In genomic region chr2:129757915-129758421, GRCh38 we compare ENCODE assay signal across 17 cellular contexts.
DNase-seq lines count a peak whose midpoint lies in the region; ATAC-seq and TF ChIP-seq lines count a peak whose summit lies in the region.
"Had no signal": no experiment of that assay in that cellular context is flagged by ENCODE, and none has a peak within 500 bp of the region (broad histone marks: within the 10 kb centered on the region; RNA-seq: fewer than 3 reads in every experiment).

No MANE protein-coding gene starts in this region.

- peak; percentile 1 for DNase-seq in natural killer cell
- no peak for DNase-seq in natural killer cell treated with Interleukin-12 subunit alpha and Interleukin-12 subunit beta and Interleukin-15 and Interleukin-18, amount 100 ng/mL, for 72 hours (ENCODE audit: low spot score)
- peak; percentile 50 for DNase-seq in left ventricle myocardium inferior
- DNase-seq in neural crest cell (ENCODE audit: low read depth, low spot score) = no peak
- DNase-seq in brain microvascular endothelial cell = no peak
- no peak for DNase-seq in activated CD4-positive, alpha-beta T cell treated with anti-CD3 and anti-CD28 coated beads, Interleukin-2, amount 10 ng/mL, durations not matched to agents 24 days and 14 days
- no peak for DNase-seq in activated CD4-positive, alpha-beta T cell treated with anti-CD3 and anti-CD28 coated beads for 1 hour
- DNase-seq: activated T-cell treated with anti-CD3 and anti-CD28 coated beads, Interleukin-2, amount 50 U/mL, for 1 hour; adrenal gland; DMS 273 treated with DMSO at 0.1 percent for 48 hours; NCI-H146; NCI-H748 treated with DMSO at 0.1 percent for 48 hours had no signal

- H3K27me3 ChIP-seq in left ventricle myocardium inferior (ENCODE audit: low read depth) (peaks cover 45% of the 10 kb centered on the region), brain microvascular endothelial cell (replicated peaks) (no peaks in the 10 kb centered on the region)
- H3K27me3 ChIP-seq: adrenal gland, SJSA1 had no signal

- no peaks in the 10 kb centered on the region for H3K4me1 ChIP-seq in left ventricle myocardium inferior
- H3K4me1 ChIP-seq: adrenal gland, SJSA1 had no signal

- TF ChIP-seq CTCF in natural killer cell (IDR thresholded peaks at IDR 0.05) = no peak
- no peak for TF ChIP-seq CTCF in left ventricle myocardium inferior (IDR thresholded peaks at IDR 0.05; ENCODE audit: borderline replicate concordance)
- TF ChIP-seq CTCF in neural crest cell (conservative IDR thresholded peaks at IDR 0.05) = no peak
- no peak for TF ChIP-seq CTCF in brain microvascular endothelial cell (IDR thresholded peaks at IDR 0.05; ENCODE audit: low read depth, low read length, missing control alignments)

- peak overlapping the region; percentile 54 for H3K4me3 ChIP-seq in left ventricle myocardium inferior
- no peak overlapping the region for H3K4me3 ChIP-seq in brain microvascular endothelial cell (ENCODE audit: low read depth, low read length)

- no peak overlapping the region for H3K4me3 Mint-ChIP-seq in natural killer cell
- no peak overlapping the region for H3K4me3 Mint-ChIP-seq in natural killer cell treated with Interleukin-12 subunit alpha and Interleukin-12 subunit beta and Interleukin-15 and Interleukin-18, amount 100 ng/mL, for 72 hours
- no peak overlapping the region for H3K4me3 Mint-ChIP-seq in neural crest cell
- no peak overlapping the region for H3K4me3 Mint-ChIP-seq in activated CD4-positive, alpha-beta T cell treated with anti-CD3 and anti-CD28 coated beads, Interleukin-2, amount 10 ng/mL, durations not matched to agents 24 days and 14 days
- H3K4me3 Mint-ChIP-seq: type B pancreatic cell had no signal

- H3K4me1 Mint-ChIP-seq in natural killer cell = peaks cover 0 to 4% of the 10 kb centered on the region in 2 donors
- no peaks in the 10 kb centered on the region for H3K4me1 Mint-ChIP-seq in natural killer cell treated with Interleukin-12 subunit alpha and Interleukin-12 subunit beta and Interleukin-15 and Interleukin-18, amount 100 ng/mL, for 72 hours (ENCODE audit: low read depth in 2 of 2)
- peaks cover 13% of the 10 kb centered on the region for H3K4me1 Mint-ChIP-seq in neural crest cell
- H3K4me1 Mint-ChIP-seq in activated CD4-positive, alpha-beta T cell treated with anti-CD3 and anti-CD28 coated beads, Interleukin-2, amount 10 ng/mL, durations not matched to agents 24 days and 14 days = no peaks in the 10 kb centered on the region

- H3K36me3 Mint-ChIP-seq in natural killer cell (no peaks in the 10 kb centered on the region), neural crest cell (ENCODE audit: low read depth) (no peaks in the 10 kb centered on the region)
- H3K36me3 Mint-ChIP-seq in natural killer cell treated with Interleukin-12 subunit alpha and Interleukin-12 subunit beta and Interleukin-15 and Interleukin-18, amount 100 ng/mL, for 72 hours = no peaks in the 10 kb centered on the region
- no peaks in the 10 kb centered on the region for H3K36me3 Mint-ChIP-seq in activated CD4-positive, alpha-beta T cell treated with anti-CD3 and anti-CD28 coated beads, Interleukin-2, amount 10 ng/mL, durations not matched to agents 24 days and 14 days (ENCODE audit: low read depth)
- H3K36me3 Mint-ChIP-seq: type B pancreatic cell had no signal

- in situ Hi-C loops in brain microvascular endothelial cell (cut with HindIII; ENCODE audit: low pct_ligation_motif_present, low sequenced_read_pairs) = no loop called here

- H3K9me3 Mint-ChIP-seq in natural killer cell (no peaks in the 10 kb centered on the region), neural crest cell (no peaks in the 10 kb centered on the region)
- no peaks in the 10 kb centered on the region for H3K9me3 Mint-ChIP-seq in natural killer cell treated with Interleukin-12 subunit alpha and Interleukin-12 subunit beta and Interleukin-15 and Interleukin-18, amount 100 ng/mL, for 72 hours
- H3K9me3 Mint-ChIP-seq in activated CD4-positive, alpha-beta T cell treated with anti-CD3 and anti-CD28 coated beads, Interleukin-2, amount 10 ng/mL, durations not matched to agents 24 days and 14 days = no peaks in the 10 kb centered on the region
- H3K9me3 Mint-ChIP-seq: type B pancreatic cell had no signal

- intact Hi-C loops in natural killer cell (cut with micrococcal nuclease) = no loop called here
- intact Hi-C loops in left ventricle myocardium inferior (cut with micrococcal nuclease) = no loop called here
- intact Hi-C loops in activated CD4-positive, alpha-beta T cell treated with anti-CD3 and anti-CD28 coated beads, Interleukin-2, amount 10 ng/mL, durations not matched to agents 24 days and 14 days (cut with micrococcal nuclease) = no loop called here

- H3K27ac ChIP-seq in left ventricle myocardium inferior (replicated peaks) (peak overlapping the region; percentile 61), brain microvascular endothelial cell (no peak overlapping the region)
- H3K27ac ChIP-seq: adrenal gland, SJSA1, VCaP had no signal

- H3K27ac Mint-ChIP-seq in natural killer cell (no peak overlapping the region), neural crest cell (ENCODE audit: unreplicated experiment) (peak overlapping the region; percentile 70)
- no peak overlapping the region for H3K27ac Mint-ChIP-seq in natural killer cell treated with Interleukin-12 subunit alpha and Interleukin-12 subunit beta and Interleukin-15 and Interleukin-18, amount 100 ng/mL, for 72 hours
- H3K27ac Mint-ChIP-seq in activated CD4-positive, alpha-beta T cell treated with anti-CD3 and anti-CD28 coated beads, Interleukin-2, amount 10 ng/mL, durations not matched to agents 24 days and 14 days = no peak overlapping the region
- H3K27ac Mint-ChIP-seq: type B pancreatic cell had no signal

- ATAC-seq in natural killer cell (no peak), GM21825 (IDR thresholded peaks at IDR 0.05; ENCODE audit: unreplicated experiment) (no peak)
- no peak for ATAC-seq in natural killer cell treated with Interleukin-12 subunit alpha and Interleukin-12 subunit beta and Interleukin-15 and Interleukin-18, amount 100 ng/mL, for 72 hours
- ATAC-seq: HCT116 had no signal

- H3K36me3 ChIP-seq in left ventricle myocardium inferior (no peaks in the 10 kb centered on the region), brain microvascular endothelial cell (replicated peaks) (no peaks in the 10 kb centered on the region)
- H3K36me3 ChIP-seq: adrenal gland, SJSA1 had no signal

- H3K27me3 Mint-ChIP-seq in natural killer cell (ENCODE audit: low read depth in 2 of 2) (peaks cover 3 to 7% of the 10 kb centered on the region in 2 donors), neural crest cell (ENCODE audit: low read depth) (peaks cover 2% of the 10 kb centered on the region)
- peaks cover 0 to 9% of the 10 kb centered on the region in 2 donors for H3K27me3 Mint-ChIP-seq in natural killer cell treated with Interleukin-12 subunit alpha and Interleukin-12 subunit beta and Interleukin-15 and Interleukin-18, amount 100 ng/mL, for 72 hours
- H3K27me3 Mint-ChIP-seq in activated CD4-positive, alpha-beta T cell treated with anti-CD3 and anti-CD28 coated beads, Interleukin-2, amount 10 ng/mL, durations not matched to agents 24 days and 14 days = no peaks in the 10 kb centered on the region

- H3K9me3 ChIP-seq in left ventricle myocardium inferior (replicated peaks) = no peaks in the 10 kb centered on the region
- H3K9me3 ChIP-seq: adrenal gland, SJSA1 had no signal

Comparison
In these comparisons a context has a peak if more than half of its experiments do, and no peak if none do; other contexts are left out.
1. DNase-seq: peak in natural killer cell (single experiment) and left ventricle myocardium inferior (single experiment); none in natural killer cell treated with Interleukin-12 subunit alpha and Interleukin-12 subunit beta and Interleukin-15 and Interleukin-18, amount 100 ng/mL, for 72 hours (single experiment), neural crest cell (single experiment), brain microvascular endothelial cell (single experiment), activated CD4-positive, alpha-beta T cell treated with anti-CD3 and anti-CD28 coated beads, Interleukin-2, amount 10 ng/mL, durations not matched to agents 24 days and 14 days (single experiment) and activated CD4-positive, alpha-beta T cell treated with anti-CD3 and anti-CD28 coated beads for 1 hour (single experiment).